8 cellular contexts compared by ENCODE assay signal in genomic region chr12:100573168-100573498, GRCh38. TPM values are rescaled to one million over a fixed set of nuclear protein-coding genes. Genes with fewer than 3 reads are reported as not detected.
A peak's percentile ranks its signal among the peaks of the same experiment; 100 is the strongest.
DNase-seq lines count a peak whose midpoint lies in the region; ATAC-seq and TF ChIP-seq lines count a peak whose summit lies in the region.

No MANE protein-coding gene starts in this region.

- ATAC-seq in activated B cell treated with CpG ODN at 0.5 μM for 24 hours (ENCODE audit: low read depth) (no peak), HG02759 (IDR thresholded peaks at IDR 0.05; ENCODE audit: unreplicated experiment) (no peak), HG02678 (IDR thresholded peaks at IDR 0.05; ENCODE audit: unreplicated experiment) (no peak)

- H3K4me1 Mint-ChIP-seq in activated B cell treated with CpG ODN at 0.5 μM for 24 hours = peaks cover 13% of the 10 kb centered on the region

- no peaks in the 10 kb centered on the region for H3K9me3 ChIP-seq in left ventricle myocardium inferior (replicated peaks)

- H3K4me3 Mint-ChIP-seq in activated B cell treated with CpG ODN at 0.5 μM for 24 hours = peak overlapping the region; percentile 89

- peaks cover 5% of the 10 kb centered on the region for H3K27me3 Mint-ChIP-seq in activated B cell treated with CpG ODN at 0.5 μM for 24 hours

- H3K9me3 Mint-ChIP-seq in activated B cell treated with CpG ODN at 0.5 μM for 24 hours = no peaks in the 10 kb centered on the region

- H3K27ac ChIP-seq in left ventricle myocardium inferior (replicated peaks) = peak overlapping the region; percentile 78

- CTCF ChIA-PET in activated B cell treated with CpG ODN at 0.5 μM for 24 hours (lab: Charles Lee) = interaction anchor here (0.7 kb wide), 1 partner anchor 421 kb away, joined by 3 read pairs; no protein-coding TSS in a partner anchor

- peak overlapping the region; percentile 61 for H3K4me3 ChIP-seq in GM12865 (ENCODE audit: low read depth, low read length)
- H3K4me3 ChIP-seq in left ventricle myocardium inferior = peak overlapping the region; percentile 80
- peak overlapping the region; percentile 87 for H3K4me3 ChIP-seq in retinal pigment epithelial cell (ENCODE audit: low read length)

- H3K27ac Mint-ChIP-seq in activated B cell treated with CpG ODN at 0.5 μM for 24 hours = no peak overlapping the region

- DNase-seq in GM12865 (ENCODE audit: low read depth) (no peak), activated B cell treated with CpG ODN at 0.5 μM for 24 hours (no peak), left ventricle myocardium inferior (no peak), retinal pigment epithelial cell (ENCODE audit: low read depth) (no peak), NCI-H748 treated with DMSO at 0.1 percent for 48 hours (lab: John Stamatoyannopoulos, UW) (no peak), SIG-M5 (lab: John Stamatoyannopoulos, UW) (no peak)

- H3K36me3 ChIP-seq in left ventricle myocardium inferior = no peaks in the 10 kb centered on the region

- intact Hi-C loops in activated B cell treated with CpG ODN at 0.5 μM for 24 hours (cut with micrococcal nuclease) = loop anchor here (1.0 kb wide), 1 partner anchor 373 kb away; the partner anchor contains the start of gene ACTR6
- intact Hi-C loops in left ventricle myocardium inferior (cut with micrococcal nuclease) = no loop called here

- no peaks in the 10 kb centered on the region for H3K36me3 Mint-ChIP-seq in activated B cell treated with CpG ODN at 0.5 μM for 24 hours (ENCODE audit: low read depth)

- TF ChIP-seq CTCF in GM12865 (IDR thresholded peaks at IDR 0.05; ENCODE audit: insufficient read depth, low read depth, low read length, missing control alignments) = no peak
- no peak for TF ChIP-seq CTCF in activated B cell treated with CpG ODN at 0.5 μM for 24 hours (IDR thresholded peaks at IDR 0.05)
- TF ChIP-seq CTCF in left ventricle myocardium inferior (IDR thresholded peaks at IDR 0.05; ENCODE audit: borderline replicate concordance) = no peak
- no peak for TF ChIP-seq CTCF in retinal pigment epithelial cell (conservative IDR thresholded peaks at IDR 0.05; ENCODE audit: low read depth, low read length)

- POLR2A ChIA-PET in activated B cell treated with CpG ODN at 0.5 μM for 24 hours (lab: Charles Lee) = no interaction called here

- H3K27me3 ChIP-seq in left ventricle myocardium inferior (ENCODE audit: low read depth) = peaks cover 15% of the 10 kb centered on the region

- H3K4me1 ChIP-seq in left ventricle myocardium inferior = peaks cover 21% of the 10 kb centered on the region

RNA-seq across cellular contexts. Expression of gene GAS2L3, which starts 0.4 kb away (rescaled TPM):
- total RNA-seq in activated B cell treated with CpG ODN at 0.5 μM for 24 hours (0.07 and 0.10 TPM in 2 replicates), left ventricle myocardium inferior (1.8 TPM)
